Comparison of ENCODE assay signal across 18 cellular contexts in the genomic region with DNA sequence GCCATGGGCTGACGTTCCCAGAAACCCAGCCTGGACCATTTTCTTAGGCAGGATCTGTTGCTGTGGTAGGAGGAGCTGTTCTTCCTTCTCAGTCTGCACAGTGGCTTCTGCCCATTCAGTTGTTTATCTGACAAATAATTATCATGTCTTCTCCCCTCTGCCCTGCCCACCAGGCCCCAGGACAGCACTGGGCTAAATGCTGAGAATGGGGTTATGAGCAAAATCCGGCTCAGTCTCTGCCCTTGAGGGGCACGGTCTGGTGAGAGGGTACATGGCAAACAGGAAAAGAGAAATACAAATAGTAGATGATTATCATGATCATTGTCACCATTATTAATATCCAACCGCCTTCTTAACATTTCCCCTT.
"Had no signal": no experiment of that assay in that cellular context is flagged by ENCODE, and none has a peak within 500 bp of the region (broad histone marks: within the 10 kb centered on the region; RNA-seq: fewer than 3 reads in every experiment).

No MANE protein-coding gene starts in this region.

- H3K36me3 ChIP-seq: ovary, thoracic aorta, vagina, WERI-Rb-1 had no signal

- DNase-seq: activated CD4-positive, alpha-beta T cell treated with anti-CD3 and anti-CD28 coated beads for 1 hour; activated CD4-positive, alpha-beta T cell treated with anti-CD3 and anti-CD28 coated beads, Interleukin-2, amount 50 U/mL, for 4 hours; activated gamma-delta T cell treated with Interleukin-2 at 50 U/mL for 16 hours; effector CD8-positive, alpha-beta T cell; foreskin fibroblast; left cardiac atrium; mucosa of descending colon; naive B cell; ovary; stimulated activated naive B cell treated with anti-CD40 and anti-IgM and Interleukin-4, amounts not matched to agents 10 μg/mL and 1 μg/mL and 100 μg/mL, for 72 hours; T-helper 17 cell; WERI-Rb-1 had no signal

- H3K4me3 Mint-ChIP-seq: dendritic cell treated with granulocyte-macrophage colony-stimulating factor and Interleukin-4, amounts not matched to agents 40 ng/mL and 50 ng/mL, for 4 days; memory B cell; stimulated activated naive B cell treated with anti-CD40 and anti-IgM and Interleukin-4, amounts not matched to agents 10 μg/mL and 1 μg/mL and 100 μg/mL, for 72 hours; T-helper 17 cell had no signal

- H3K9me3 ChIP-seq: mucosa of descending colon, ovary, thoracic aorta, vagina had no signal

- H3K27me3 ChIP-seq: ovary, vagina had no signal

- H3K27ac ChIP-seq: ovary, vagina, WERI-Rb-1 had no signal

- H3K27ac Mint-ChIP-seq: activated naive CD4-positive, alpha-beta T cell treated with anti-CD3 and anti-CD28 coated beads, Interleukin-2, amount 50 U/mL, for 72 hours; dendritic cell treated with granulocyte-macrophage colony-stimulating factor and Interleukin-4, amounts not matched to agents 40 ng/mL and 50 ng/mL, for 4 days; memory B cell; naive B cell; stimulated activated naive B cell treated with anti-CD40 and anti-IgM and Interleukin-4, amounts not matched to agents 10 μg/mL and 1 μg/mL and 100 μg/mL, for 72 hours; T-helper 17 cell had no signal

- H3K36me3 Mint-ChIP-seq: activated naive CD4-positive, alpha-beta T cell treated with anti-CD3 and anti-CD28 coated beads, Interleukin-2, amount 50 U/mL, for 72 hours; memory B cell; naive B cell; stimulated activated naive B cell treated with anti-CD40 and anti-IgM and Interleukin-4, amounts not matched to agents 10 μg/mL and 1 μg/mL and 100 μg/mL, for 72 hours had no signal

- H3K4me3 ChIP-seq: mucosa of descending colon, ovary, thoracic aorta, vagina had no signal

- H3K9me3 Mint-ChIP-seq: activated naive CD4-positive, alpha-beta T cell treated with anti-CD3 and anti-CD28 coated beads, Interleukin-2, amount 50 U/mL, for 72 hours; dendritic cell treated with granulocyte-macrophage colony-stimulating factor and Interleukin-4, amounts not matched to agents 40 ng/mL and 50 ng/mL, for 4 days; memory B cell; naive B cell; stimulated activated naive B cell treated with anti-CD40 and anti-IgM and Interleukin-4, amounts not matched to agents 10 μg/mL and 1 μg/mL and 100 μg/mL, for 72 hours had no signal

- ATAC-seq: activated naive CD4-positive, alpha-beta T cell treated with anti-CD3 and anti-CD28 coated beads, Interleukin-2, amount 50 U/mL, for 72 hours; left cardiac atrium; sciatic nerve; stimulated activated naive B cell treated with anti-CD40 and anti-IgM and Interleukin-4, amounts not matched to agents 10 μg/mL and 1 μg/mL and 100 μg/mL, for 72 hours; T-helper 17 cell had no signal

- H3K4me1 Mint-ChIP-seq: memory B cell; naive B cell; stimulated activated naive B cell treated with anti-CD40 and anti-IgM and Interleukin-4, amounts not matched to agents 10 μg/mL and 1 μg/mL and 100 μg/mL, for 72 hours had no signal
